18 cellular contexts compared by ENCODE assay signal in the genomic region with DNA sequence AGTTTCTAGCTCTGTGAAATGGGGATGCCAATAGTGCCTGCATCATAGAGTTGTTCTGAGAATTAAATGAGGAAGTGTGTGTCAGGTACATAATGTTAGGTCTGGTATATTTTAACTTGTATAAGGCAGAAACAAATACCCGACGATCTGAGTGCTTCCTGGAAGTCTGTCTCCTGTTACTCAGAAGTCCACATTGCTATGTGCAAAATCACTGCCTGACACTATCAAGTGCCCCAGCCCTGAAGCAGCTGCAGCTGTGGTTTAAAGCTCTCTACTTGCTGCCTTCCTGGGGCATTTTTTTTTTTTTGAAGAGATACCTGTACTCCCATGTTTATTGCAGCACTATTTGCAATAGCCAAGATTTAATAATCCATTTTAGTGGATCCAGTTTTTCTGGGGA.
DNase-seq lines count a peak whose midpoint lies in the region; ATAC-seq and TF ChIP-seq lines count a peak whose summit lies in the region.
"Had no signal": no experiment of that assay in that cellular context is flagged by ENCODE, and none has a peak within 500 bp of the region (broad histone marks: within the 10 kb centered on the region; RNA-seq: fewer than 3 reads in every experiment).

No MANE protein-coding gene starts in this region.

- no peaks in the 10 kb centered on the region for H3K4me1 ChIP-seq in GM23248 (ENCODE audit: insufficient read depth)
- H3K4me1 ChIP-seq in left lung, result no peaks in the 10 kb centered on the region

- H3K9me2 ChIP-seq in GM23248 (ENCODE audit: insufficient read depth), result no peaks in the 10 kb centered on the region

- no peak for TF ChIP-seq CTCF in brain microvascular endothelial cell (IDR thresholded peaks at IDR 0.05; ENCODE audit: low read depth, low read length, missing control alignments)
- TF ChIP-seq CTCF in left lung (IDR thresholded peaks at IDR 0.05), result no peak

- no peaks in the 10 kb centered on the region for H3K79me2 ChIP-seq in GM23248 (ENCODE audit: insufficient read depth)

- peaks cover 15% of the 10 kb centered on the region for H3K27me3 ChIP-seq in GM23248 (replicated peaks; ENCODE audit: insufficient read depth)
- H3K27me3 ChIP-seq in brain microvascular endothelial cell (replicated peaks), result no peaks in the 10 kb centered on the region
- no peaks in the 10 kb centered on the region for H3K27me3 ChIP-seq in left lung

- H3F3A ChIP-seq in GM23248 (ENCODE audit: insufficient read depth), result no peaks in the 10 kb centered on the region

- H3K4me3 ChIP-seq in GM23248, result no peak overlapping the region
- no peak overlapping the region for H3K4me3 ChIP-seq in brain microvascular endothelial cell (ENCODE audit: low read depth, low read length)
- no peak overlapping the region for H3K4me3 ChIP-seq in left lung

- intact Hi-C loops in left lung (cut with DNase I), result no loop called here

- H3K36me3 ChIP-seq in GM23248 (ENCODE audit: low read depth) (no peaks in the 10 kb centered on the region), brain microvascular endothelial cell (replicated peaks) (no peaks in the 10 kb centered on the region), left lung (no peaks in the 10 kb centered on the region)

- H4K20me1 ChIP-seq in GM23248 (ENCODE audit: insufficient read depth), result no peaks in the 10 kb centered on the region

- in situ Hi-C loops in GM23248 (cut with MboI) (no loop called here), brain microvascular endothelial cell (cut with HindIII; ENCODE audit: low pct_ligation_motif_present, low sequenced_read_pairs) (no loop called here)

- H3K27ac ChIP-seq in GM23248, result no peak overlapping the region
- H3K27ac ChIP-seq in brain microvascular endothelial cell, result no peak overlapping the region
- no peak overlapping the region for H3K27ac ChIP-seq in left lung
- H3K27ac ChIP-seq: C4-2B, RWPE1 had no signal

- 32 to 44% methylated on average over 2 of the region's 2 CpGs for WGBS in GM23248 (ENCODE audit: low coverage in 1 of 2, low lambda C conversion rate in 2 of 2, missing lambda C conversion rate in 2 of 2), 2 experiments

- H3K9ac ChIP-seq in GM23248, result no peak overlapping the region

- H3K4me2 ChIP-seq in GM23248 (ENCODE audit: unreplicated experiment), result no peak overlapping the region

- no peak overlapping the region for H2AFZ ChIP-seq in GM23248

- DNase-seq in EH (ENCODE audit: low read depth) (peak; percentile 35), GM23248 (peak; percentile 16), brain microvascular endothelial cell (peak; percentile 2), left lung (no peak), NCI-H1105 (lab: John Stamatoyannopoulos, UW) (no peak), A172 (ENCODE audit: low spot score) (no peak)
- no peak for DNase-seq in activated effector memory CD4-positive, alpha-beta T cell treated with Interleukin-2 at 50 U/mL for 16 hours
- DNase-seq: ACHN, AML-193, H9, NCI-H1105 treated with DMSO at 0.1 percent for 48 hours, NCI-H1694, NCI-H510A, NCI-H82, PC-3 had no signal

- H3K9me3 ChIP-seq in GM23248 (ENCODE audit: low read depth), result no peaks in the 10 kb centered on the region
- peaks cover 0 to 3% of the 10 kb centered on the region in 2 donors for H3K9me3 ChIP-seq in left lung

- ATAC-seq in left lung (peak; percentile 88), HG03175 (IDR thresholded peaks at IDR 0.05; ENCODE audit: unreplicated experiment) (no peak)
- ATAC-seq: PC-3 had no signal

Comparison
In these comparisons a context has a peak if more than half of its experiments do, and no peak if none do; other contexts are left out.
1. DNase-seq: peak in EH (single experiment), GM23248 (single experiment) and brain microvascular endothelial cell (single experiment); none in left lung (0 of 2), NCI-H1105 (single experiment), activated effector memory CD4-positive, alpha-beta T cell treated with Interleukin-2 at 50 U/mL for 16 hours (single experiment) and A172 (single experiment).